Comparison of ENCODE assay signal across 9 cellular contexts in genomic region chr7:140541513-140542192, GRCh38.
DNase-seq lines count a peak whose midpoint lies in the region; ATAC-seq and TF ChIP-seq lines count a peak whose summit lies in the region.
"Had no signal": no experiment of that assay in that cellular context is flagged by ENCODE, and none has a peak within 500 bp of the region (broad histone marks: within the 10 kb centered on the region; RNA-seq: fewer than 3 reads in every experiment).

No MANE protein-coding gene starts in this region.

- H3K4me3 ChIP-seq in body of pancreas (no peak overlapping the region), testis (no peak overlapping the region), dorsolateral prefrontal cortex (peak overlapping the region in 2 of 59 donors; percentile 2 to 15)
- H3K4me3 ChIP-seq: GM12878 had no signal

- H3K9me3 ChIP-seq in body of pancreas (no peaks in the 10 kb centered on the region), testis (no peaks in the 10 kb centered on the region)

- TF ChIP-seq POLR2A in body of pancreas (IDR thresholded peaks at IDR 0.05) (no peak), testis (IDR thresholded peaks at IDR 0.05) (no peak)

- in situ Hi-C loops in Caki2 (cut with HindIII; ENCODE audit: low pct_unique_long_range_greater_than_20kb, low sequenced_read_pairs) = no loop called here

- no peaks in the 10 kb centered on the region for H3K27me3 ChIP-seq in body of pancreas
- no peaks in the 10 kb centered on the region for H3K27me3 ChIP-seq in testis
- no peaks in the 10 kb centered on the region for H3K27me3 ChIP-seq in dorsolateral prefrontal cortex

- WGBS in body of pancreas, 2 donors = 37 to 45% methylated on average over 13 to 17 of the region's 17 CpGs
- 22 to 31% methylated on average over 14 to 17 of the region's 17 CpGs for WGBS in testis, 2 donors

- H3K36me3 ChIP-seq in body of pancreas (replicated peaks in 1 of 2; ENCODE audit: insufficient read depth in 1 of 2, low read depth in 2 of 2) (no peaks in the 10 kb centered on the region), testis (ENCODE audit: low read depth, missing control alignments) (no peaks in the 10 kb centered on the region)

- peak overlapping the region in 2 of 4 donors; percentile 41 to 47 for H3K27ac ChIP-seq in body of pancreas
- peak overlapping the region; percentile 12 to 72 for H3K27ac ChIP-seq in testis
- H3K27ac ChIP-seq in dorsolateral prefrontal cortex = peak overlapping the region in 25 of 59 donors; percentile 2 to 76 (median 36)

- H3K4me1 ChIP-seq in body of pancreas (peaks cover 9% of the 10 kb centered on the region), testis (peaks cover 19% of the 10 kb centered on the region)

- DNase-seq in Caki2 (ENCODE audit: low read depth) (peak; percentile 88), NCI-H2029 treated with DMSO at 0.1 percent for 48 hours (lab: John Stamatoyannopoulos, UW) (peak; percentile 78), body of pancreas (peak in 3 of 4 donors; percentile 37 to 54 (median 42)), iris pigment epithelial cell (ENCODE audit: low read depth) (peak; percentile 89), testis (peak; percentile 67), dorsolateral prefrontal cortex (no peak), epidermal melanocyte (ENCODE audit: insufficient read length, low spot score) (no peak)

- ATAC-seq in body of pancreas = peak; percentile 55
- no peak for ATAC-seq in GM18909 (IDR thresholded peaks at IDR 0.05; ENCODE audit: poor library complexity, unreplicated experiment)
- ATAC-seq: GM12878 had no signal

- intact Hi-C loops in body of pancreas (cut with DNase I) (no loop called here), testis (cut with DNase I; ENCODE audit: low total_unique reads) (no loop called here), dorsolateral prefrontal cortex (cut with DNase I) (no loop called here)

- TF ChIP-seq CTCF in body of pancreas (IDR thresholded peaks at IDR 0.05) (no peak), testis (IDR thresholded peaks at IDR 0.05) (no peak), dorsolateral prefrontal cortex (IDR thresholded peaks at IDR 0.05 in 54 of 56, conservative IDR thresholded peaks at IDR 0.05 in 2 of 56; ENCODE audit: low read depth in 1 of 56, partially characterized antibody in 56 of 56) (no peak)

Comparison
In these comparisons a context has a peak if more than half of its experiments do, and no peak if none do; other contexts are left out.
1. DNase-seq: peak in Caki2 (single experiment), NCI-H2029 treated with DMSO at 0.1 percent for 48 hours (single experiment), body of pancreas (3 of 4), iris pigment epithelial cell (single experiment) and testis (single experiment); none in dorsolateral prefrontal cortex (0 of 10) and epidermal melanocyte (single experiment).